8 cellular contexts compared by ENCODE assay signal in genomic region chr21:46458315-46459023, GRCh38. TPM values are rescaled to one million over a fixed set of nuclear protein-coding genes. Genes with fewer than 3 reads are reported as not detected.
DNase-seq lines count a peak whose midpoint lies in the region; ATAC-seq and TF ChIP-seq lines count a peak whose summit lies in the region.

A gene with protein sequence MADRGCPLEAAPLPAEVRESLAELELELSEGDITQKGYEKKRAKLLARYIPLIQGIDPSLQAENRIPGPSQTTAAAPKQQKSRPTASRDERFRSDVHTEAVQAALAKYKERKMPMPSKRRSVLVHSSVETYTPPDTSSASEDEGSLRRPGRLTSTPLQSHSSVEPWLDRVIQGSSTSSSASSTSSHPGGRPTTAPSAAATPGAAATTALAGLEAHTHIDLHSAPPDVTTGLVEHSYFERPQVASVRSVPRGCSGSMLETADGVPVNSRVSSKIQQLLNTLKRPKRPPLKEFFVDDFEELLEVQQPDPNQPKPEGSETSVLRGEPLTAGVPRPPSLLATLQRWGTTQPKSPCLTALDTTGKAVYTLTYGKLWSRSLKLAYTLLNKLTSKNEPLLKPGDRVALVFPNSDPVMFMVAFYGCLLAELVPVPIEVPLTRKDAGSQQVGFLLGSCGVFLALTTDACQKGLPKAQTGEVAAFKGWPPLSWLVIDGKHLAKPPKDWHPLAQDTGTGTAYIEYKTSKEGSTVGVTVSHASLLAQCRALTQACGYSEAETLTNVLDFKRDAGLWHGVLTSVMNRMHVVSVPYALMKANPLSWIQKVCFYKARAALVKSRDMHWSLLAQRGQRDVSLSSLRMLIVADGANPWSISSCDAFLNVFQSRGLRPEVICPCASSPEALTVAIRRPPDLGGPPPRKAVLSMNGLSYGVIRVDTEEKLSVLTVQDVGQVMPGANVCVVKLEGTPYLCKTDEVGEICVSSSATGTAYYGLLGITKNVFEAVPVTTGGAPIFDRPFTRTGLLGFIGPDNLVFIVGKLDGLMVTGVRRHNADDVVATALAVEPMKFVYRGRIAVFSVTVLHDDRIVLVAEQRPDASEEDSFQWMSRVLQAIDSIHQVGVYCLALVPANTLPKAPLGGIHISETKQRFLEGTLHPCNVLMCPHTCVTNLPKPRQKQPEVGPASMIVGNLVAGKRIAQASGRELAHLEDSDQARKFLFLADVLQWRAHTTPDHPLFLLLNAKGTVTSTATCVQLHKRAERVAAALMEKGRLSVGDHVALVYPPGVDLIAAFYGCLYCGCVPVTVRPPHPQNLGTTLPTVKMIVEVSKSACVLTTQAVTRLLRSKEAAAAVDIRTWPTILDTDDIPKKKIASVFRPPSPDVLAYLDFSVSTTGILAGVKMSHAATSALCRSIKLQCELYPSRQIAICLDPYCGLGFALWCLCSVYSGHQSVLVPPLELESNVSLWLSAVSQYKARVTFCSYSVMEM (N-terminal part only) (plus strand): TSS chr21:46458891. CDS start chr21:46459132, 241 bp downstream.

- peaks cover 9% of the 10 kb centered on the region for H3F3A ChIP-seq in neural progenitor cell (ENCODE audit: low read depth)

- TF ChIP-seq CTCF in HFF-Myc (IDR thresholded peaks at IDR 0.05; ENCODE audit: low read depth, low read length, missing control alignments) (no peak), foreskin keratinocyte (conservative IDR thresholded peaks at IDR 0.05) (no peak), neural progenitor cell (IDR thresholded peaks at IDR 0.05) (no peak)

- H3K9ac ChIP-seq in neural progenitor cell = peak within 1 kb of the TSS; percentile 65
- peak within 1 kb of the TSS; percentile 96 to 99 for H3K9ac ChIP-seq in stomach smooth muscle (ENCODE audit: low read length in 2 of 2)

- peak; percentile 87 for ATAC-seq in foreskin keratinocyte

- no peaks in the 10 kb centered on the region for H3K27me3 Mint-ChIP-seq in neural progenitor cell (ENCODE audit: insufficient read depth, low read depth)

- peaks cover 29% of the 10 kb centered on the region for H3K36me3 ChIP-seq in SJSA1
- no peaks in the 10 kb centered on the region for H3K36me3 ChIP-seq in neural progenitor cell
- peaks cover 0 to 3% of the 10 kb centered on the region in 2 donors for H3K36me3 ChIP-seq in stomach smooth muscle (ENCODE audit: control insufficient read depth in 2 of 2, insufficient read depth in 2 of 2, low read length in 2 of 2)

- H3K79me2 ChIP-seq in neural progenitor cell (ENCODE audit: low read depth) = peaks cover 64% of the 10 kb centered on the region

- H3K4me1 ChIP-seq in SJSA1 (replicated peaks) = peaks cover 51% of the 10 kb centered on the region
- peaks cover 23% of the 10 kb centered on the region for H3K4me1 ChIP-seq in foreskin keratinocyte
- peaks cover 9% of the 10 kb centered on the region for H3K4me1 ChIP-seq in neural progenitor cell
- peaks cover 44% of the 10 kb centered on the region for H3K4me1 ChIP-seq in stomach smooth muscle (ENCODE audit: control insufficient read depth, insufficient read depth, low read length)

- H3K27ac ChIP-seq in SJSA1 (peak within 1 kb of the TSS; percentile 75), foreskin keratinocyte (peak within 1 kb of the TSS; percentile 92), neural progenitor cell (peak within 1 kb of the TSS; percentile 53), stomach smooth muscle (ENCODE audit: low read length) (peak within 1 kb of the TSS; percentile 92)

- H2AFZ ChIP-seq in neural progenitor cell (replicated peaks) = peak within 1 kb of the TSS; percentile 98

- peak within 1 kb of the TSS; percentile 94 for H3K4me3 Mint-ChIP-seq in neural progenitor cell

- H3K27ac Mint-ChIP-seq in neural progenitor cell = peak within 1 kb of the TSS; percentile 61

- H3K4me1 Mint-ChIP-seq in neural progenitor cell = peaks cover 23% of the 10 kb centered on the region

- H4K20me1 ChIP-seq in neural progenitor cell (ENCODE audit: low read depth) = peaks cover 25% of the 10 kb centered on the region

- no peaks in the 10 kb centered on the region for H3K27me3 ChIP-seq in SJSA1 (replicated peaks)
- no peaks in the 10 kb centered on the region for H3K27me3 ChIP-seq in foreskin keratinocyte
- no peaks in the 10 kb centered on the region for H3K27me3 ChIP-seq in neural progenitor cell
- H3K27me3 ChIP-seq in stomach smooth muscle (ENCODE audit: control insufficient read depth in 1 of 2, insufficient read depth in 2 of 2, low read length in 2 of 2) = no peaks in the 10 kb centered on the region

- H3K4me2 ChIP-seq in neural progenitor cell = peak within 1 kb of the TSS; percentile 91

- peaks cover under 1% of the 10 kb centered on the region for H3K9me3 Mint-ChIP-seq in neural progenitor cell

- DNase-seq in GM04503 (ENCODE audit: low read depth) = peak; percentile 78
- peak; percentile 82 for DNase-seq in HFF-Myc (ENCODE audit: extremely low read depth, low read depth)
- peak; percentile 94 for DNase-seq in MV-4-11 (lab: John Stamatoyannopoulos, UW)
- peak; percentile 98 for DNase-seq in SJSA1 (ENCODE audit: low read depth in 1 of 2, low spot score in 2 of 2)
- peak; percentile 75 to 90 (median 85) for DNase-seq in activated naive CD4-positive, alpha-beta T cell (lab: John Stamatoyannopoulos, UW)
- DNase-seq in foreskin keratinocyte = peak; percentile 88 to 93
- DNase-seq in neural progenitor cell (ENCODE audit: low spot score) = peak; percentile 100

- H3K36me3 Mint-ChIP-seq in neural progenitor cell = peaks cover 22% of the 10 kb centered on the region

- H3K9me3 ChIP-seq in SJSA1 (replicated peaks) (no peaks in the 10 kb centered on the region), neural progenitor cell (ENCODE audit: low read depth) (no peaks in the 10 kb centered on the region), stomach smooth muscle (ENCODE audit: control insufficient read depth in 2 of 2, low read length in 2 of 2) (no peaks in the 10 kb centered on the region)

- H3K4me3 ChIP-seq in HFF-Myc (replicated peaks; ENCODE audit: low read depth, low read length) (peak within 1 kb of the TSS; percentile 97), SJSA1 (peak within 1 kb of the TSS; percentile 99), neural progenitor cell (peak within 1 kb of the TSS; percentile 97), stomach smooth muscle (ENCODE audit: low read length in 2 of 2) (peak within 1 kb of the TSS; percentile 81 to 91)

RNA-seq across cellular contexts. Expression of the gene that starts here (rescaled TPM):
- 10.8 and 19.2 TPM in 2 replicates for total RNA-seq in SJSA1 (2014; rRNA removed; shearing (Covaris generic))
- 30.6 and 32.0 TPM in 2 replicates for total RNA-seq in foreskin keratinocyte
- 9.7 and 10.8 TPM in 2 replicates for polyA plus RNA-seq in foreskin keratinocyte
- 50.7 and 54.1 TPM in 2 replicates for total RNA-seq in neural progenitor cell (ENCODE audit: low replicate concordance)

Comparison
In these comparisons a context has a peak if more than half of its experiments do, and no peak if none do; other contexts are left out.
1. Peak in every context shown above with its lines: DNase-seq, ATAC-seq, H3K4me3 ChIP-seq and H3K27ac ChIP-seq.